In the genomic region with DNA sequence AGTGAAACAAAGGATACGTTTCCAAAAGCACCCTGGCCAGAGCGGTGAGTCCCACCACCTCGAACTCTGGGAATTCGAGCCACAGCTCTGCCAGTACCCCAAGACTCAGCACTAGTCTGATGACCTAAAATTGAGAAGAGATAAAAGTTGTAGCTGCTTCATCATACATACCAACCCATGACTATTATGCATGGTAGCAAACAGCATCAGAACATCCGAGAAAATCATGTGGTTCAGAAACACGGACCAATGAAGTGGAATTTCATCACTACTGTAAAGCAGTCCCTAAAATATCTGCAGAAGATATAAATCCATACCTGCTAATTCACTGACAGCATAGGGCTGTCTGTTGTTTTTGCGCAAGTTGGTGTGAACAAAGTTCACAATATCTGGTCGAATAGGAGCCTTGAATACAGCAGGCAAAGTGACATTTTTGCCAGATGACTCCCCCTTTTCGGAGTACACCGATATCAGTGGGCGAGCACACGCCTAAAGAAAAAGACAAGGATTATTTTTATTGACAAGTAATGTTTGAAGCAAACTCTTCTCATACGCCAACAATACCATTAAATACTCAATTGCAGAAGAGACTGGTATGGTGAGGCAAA, we compare ENCODE assay signal across 8 cellular contexts. TPM values are rescaled to one million over a fixed set of nuclear protein-coding genes. Genes with fewer than 3 reads are reported as not detected.
DNase-seq lines count a peak whose midpoint lies in the region; ATAC-seq, FAIRE-seq and TF ChIP-seq lines count a peak whose summit lies in the region.
"Not testable (repeated sequence)": the region's sequence is repeated elsewhere in the genome, so short reads cannot be mapped to it uniquely, and the experiment has no call there.

No MANE protein-coding gene starts in this region.

- H3K27me3 Mint-ChIP-seq in activated CD8-positive, alpha-beta T cell treated with anti-CD3 and anti-CD28 coated beads, Interleukin-2, amount 10 ng/mL, durations not matched to agents 7 days and 5 days (ENCODE audit: low read depth); central memory CD8-positive, alpha-beta T cell: not testable (repeated sequence)

- H3K27ac ChIP-seq in A673 (ENCODE audit: low read depth, low read length, poor library complexity, severe bottlenecking) (peak overlapping the region; percentile 93), OCI-LY3 (ENCODE audit: low read length) (peak overlapping the region; percentile 83), cardiac muscle cell (peak overlapping the region; percentile 21), skeletal muscle tissue (ENCODE audit: low read depth, low read length) (peak overlapping the region; percentile 95)
- not testable (repeated sequence) for H3K27ac ChIP-seq in mucosa of rectum (ENCODE audit: low read depth in 2 of 2, low read length in 2 of 2)

- not testable (repeated sequence) for TF ChIP-seq CTCF in A673 (conservative IDR thresholded peaks at IDR 0.05; ENCODE audit: low read depth, low read length); OCI-LY3 (IDR thresholded peaks at IDR 0.05; ENCODE audit: low read depth, low read length); cardiac muscle cell (IDR thresholded peaks at IDR 0.05; ENCODE audit: low read depth, low read length)

- H3K4me1 ChIP-seq in A673 (ENCODE audit: insufficient read depth, low read length, poor library complexity, severe bottlenecking) (peaks cover 12% of the 10 kb centered on the region), OCI-LY3 (ENCODE audit: low read length) (peaks cover 30% of the 10 kb centered on the region), cardiac muscle cell (ENCODE audit: low read depth) (peaks cover 13% of the 10 kb centered on the region), mucosa of rectum (ENCODE audit: control insufficient read depth in 2 of 2, insufficient read depth in 2 of 2, low read length in 2 of 2) (peaks cover 21 to 22% of the 10 kb centered on the region in 2 donors), skeletal muscle tissue (ENCODE audit: control insufficient read depth in 3 of 3, insufficient read depth in 3 of 3, low read length in 3 of 3) (peaks cover 19 to 28% (median 28%) of the 10 kb centered on the region in 3 donors)

- not testable (repeated sequence) for H3K27me3 ChIP-seq in A673 (replicated peaks; ENCODE audit: insufficient read depth, low read depth, low read length, poor library complexity); OCI-LY3 (ENCODE audit: low read depth, low read length); cardiac muscle cell; mucosa of rectum (ENCODE audit: control insufficient read depth in 2 of 2, insufficient read depth in 2 of 2, low read length in 2 of 2); skeletal muscle tissue (ENCODE audit: control insufficient read depth in 3 of 3, insufficient read depth in 3 of 3, low read length in 3 of 3)

- H3K36me3 ChIP-seq in A673 (ENCODE audit: insufficient read depth, low read length, poor library complexity, severe bottlenecking), result peaks cover 57% of the 10 kb centered on the region
- H3K36me3 ChIP-seq in OCI-LY3 (replicated peaks; ENCODE audit: low read depth, low read length), result peaks cover 60% of the 10 kb centered on the region
- peaks cover 51% of the 10 kb centered on the region for H3K36me3 ChIP-seq in cardiac muscle cell
- peaks cover 46 to 50% of the 10 kb centered on the region in 2 donors for H3K36me3 ChIP-seq in mucosa of rectum (ENCODE audit: control insufficient read depth in 2 of 2, insufficient read depth in 2 of 2, low read length in 2 of 2)
- H3K36me3 ChIP-seq in skeletal muscle tissue (ENCODE audit: control insufficient read depth in 3 of 3, insufficient read depth in 3 of 3, low read length in 3 of 3), result peaks cover 41 to 51% (median 48%) of the 10 kb centered on the region in 3 donors

- not testable (repeated sequence) for DNase-seq in A673 (ENCODE audit: low spot score); GM12891 (ENCODE audit: insufficient read length, low spot score); activated CD8-positive, alpha-beta T cell treated with anti-CD3 and anti-CD28 coated beads, Interleukin-2, amount 10 ng/mL, durations not matched to agents 7 days and 5 days; central memory CD8-positive, alpha-beta T cell (ENCODE audit: low spot score in 2 of 2); cardiac muscle cell (ENCODE audit: low read depth in 1 of 2, low spot score in 1 of 2)

- peak overlapping the region; percentile 99 for H3K9ac ChIP-seq in OCI-LY3 (ENCODE audit: low read length)
- H3K9ac ChIP-seq in mucosa of rectum (ENCODE audit: low read depth in 1 of 2, low read length in 2 of 2), result peak overlapping the region; percentile 98 to 99
- H3K9ac ChIP-seq in skeletal muscle tissue (ENCODE audit: low read depth in 1 of 3, low read length in 3 of 3), result peak overlapping the region in 2 of 3 donors; percentile 90 to 95

- H3K4me2 ChIP-seq in OCI-LY3 (ENCODE audit: low read length), result peak overlapping the region; percentile 94

- H3K79me2 ChIP-seq in OCI-LY3 (ENCODE audit: low read length), result peaks cover 69% of the 10 kb centered on the region

- ATAC-seq in activated CD8-positive, alpha-beta T cell treated with anti-CD3 and anti-CD28 coated beads, Interleukin-2, amount 10 ng/mL, durations not matched to agents 7 days and 5 days; central memory CD8-positive, alpha-beta T cell (replicated peaks; ENCODE audit: extremely low read depth, poor library complexity, severe bottlenecking): not testable (repeated sequence)

- CTCF ChIA-PET in A673 (lab: Charles Lee), result not testable (repeated sequence)
- CTCF ChIA-PET in activated CD8-positive, alpha-beta T cell treated with anti-CD3 and anti-CD28 coated beads, Interleukin-2, amount 10 ng/mL, durations not matched to agents 7 days and 5 days (lab: Charles Lee), result interaction anchor here (1.0 to 1.4 kb wide), 2 partner anchors 115 to 117 kb away, joined by 3 to 6 read pairs; no protein-coding TSS in a partner anchor

- TF ChIP-seq POLR2A in GM12891 (IDR thresholded peaks at IDR 0.05; ENCODE audit: low read depth, low read length), result 0 out of 2 replicates have a peak, but pooled peaks have one; percentile 6

- peaks cover 29% of the 10 kb centered on the region for H4K20me1 ChIP-seq in OCI-LY3 (ENCODE audit: insufficient read depth, low read length)

- H3K4me1 Mint-ChIP-seq in activated CD8-positive, alpha-beta T cell treated with anti-CD3 and anti-CD28 coated beads, Interleukin-2, amount 10 ng/mL, durations not matched to agents 7 days and 5 days (ENCODE audit: low read depth), result peaks cover 65% of the 10 kb centered on the region
- peaks cover 50% of the 10 kb centered on the region for H3K4me1 Mint-ChIP-seq in central memory CD8-positive, alpha-beta T cell

- H3K4me3 ChIP-seq in A673 (ENCODE audit: low read depth, low read length, poor library complexity, severe bottlenecking) (peak overlapping the region; percentile 72), OCI-LY3 (ENCODE audit: low read length) (peak overlapping the region; percentile 92), cardiac muscle cell (peak overlapping the region; percentile 93), mucosa of rectum (ENCODE audit: low read length in 2 of 2) (peak overlapping the region; percentile 100), skeletal muscle tissue (ENCODE audit: low read length in 3 of 3) (peak overlapping the region in 2 of 3 donors; percentile 98 to 100)

- H3K4me3 Mint-ChIP-seq in activated CD8-positive, alpha-beta T cell treated with anti-CD3 and anti-CD28 coated beads, Interleukin-2, amount 10 ng/mL, durations not matched to agents 7 days and 5 days, result peak overlapping the region; percentile 98
- peak overlapping the region; percentile 88 for H3K4me3 Mint-ChIP-seq in central memory CD8-positive, alpha-beta T cell

- not testable (repeated sequence) for H3K9me3 ChIP-seq in A673 (ENCODE audit: low read depth, low read length, poor library complexity, severe bottlenecking); OCI-LY3 (ENCODE audit: insufficient read depth, low read length); cardiac muscle cell (ENCODE audit: low read depth); mucosa of rectum (ENCODE audit: control insufficient read depth in 2 of 2, low read length in 2 of 2); skeletal muscle tissue (ENCODE audit: control insufficient read depth in 3 of 3, low read length in 3 of 3)

- H3K36me3 Mint-ChIP-seq in activated CD8-positive, alpha-beta T cell treated with anti-CD3 and anti-CD28 coated beads, Interleukin-2, amount 10 ng/mL, durations not matched to agents 7 days and 5 days (ENCODE audit: low read depth), result peaks cover 63% of the 10 kb centered on the region
- H3K36me3 Mint-ChIP-seq in central memory CD8-positive, alpha-beta T cell (ENCODE audit: insufficient read depth), result peaks cover 67% of the 10 kb centered on the region

- peak overlapping the region; percentile 99 for H3K27ac Mint-ChIP-seq in activated CD8-positive, alpha-beta T cell treated with anti-CD3 and anti-CD28 coated beads, Interleukin-2, amount 10 ng/mL, durations not matched to agents 7 days and 5 days
- peak overlapping the region; percentile 96 for H3K27ac Mint-ChIP-seq in central memory CD8-positive, alpha-beta T cell (ENCODE audit: low read depth)

- intact Hi-C loops in A673 (cut with micrococcal nuclease; ENCODE audit: unreplicated experiment), result not testable (repeated sequence)

- H2AFZ ChIP-seq in OCI-LY3 (ENCODE audit: low read depth, low read length), result not testable (repeated sequence)

- not testable (repeated sequence) for BruUV-seq in A673 (replicated peaks; lab: Mats Ljungman, UMichigan)

- not testable (repeated sequence) for FAIRE-seq in GM12891 (lab: Jason Lieb, UNC)

- POLR2A ChIA-PET in A673 (lab: Charles Lee; ENCODE audit: low non-redundant PET), result not testable (repeated sequence)
- POLR2A ChIA-PET in activated CD8-positive, alpha-beta T cell treated with anti-CD3 and anti-CD28 coated beads, Interleukin-2, amount 10 ng/mL, durations not matched to agents 7 days and 5 days (lab: Charles Lee), result interaction anchor here (1.2 to 2.6 kb wide), 3 partner anchors 116 to 148 kb away, joined by 5 to 21 read pairs (median 6); partner anchors contain the start of genes MAP2K1 and TIPIN

- not testable (repeated sequence) for H3K9me3 Mint-ChIP-seq in activated CD8-positive, alpha-beta T cell treated with anti-CD3 and anti-CD28 coated beads, Interleukin-2, amount 10 ng/mL, durations not matched to agents 7 days and 5 days (ENCODE audit: insufficient read depth); central memory CD8-positive, alpha-beta T cell

RNA-seq across cellular contexts. Expression of gene RPL4, which starts 1.5 kb away (rescaled TPM):
- total RNA-seq in A673 (2021), result 2,773 and 2,830 TPM in 2 replicates
- polyA plus RNA-seq in GM12891 (2012; ENCODE audit: low read depth, missing spikeins), result 6,764 TPM
- total RNA-seq in activated CD8-positive, alpha-beta T cell treated with anti-CD3 and anti-CD28 coated beads, Interleukin-2, amount 10 ng/mL, durations not matched to agents 7 days and 5 days, result 1,000 to 10,000 TPM; 2,498 to 2,528 TPM
- 3,878 and 4,535 TPM in 2 replicates for total RNA-seq in cardiac muscle cell
- polyA plus RNA-seq in cardiac muscle cell, result 833 and 906 TPM in 2 replicates
- 1,702 TPM for total RNA-seq in skeletal muscle tissue

RNA-seq across cellular contexts. Expression of gene ZWILCH, which starts 2.0 kb away (rescaled TPM):
- total RNA-seq in A673 (2021) (32.4 and 36.3 TPM in 2 replicates), cardiac muscle cell (7.5 and 9.5 TPM in 2 replicates), skeletal muscle tissue (14.1 TPM)
- polyA plus RNA-seq in GM12891 (2012; ENCODE audit: low read depth, missing spikeins), result 11.4 TPM
- 10 to 100 TPM; 37.2 to 44.8 TPM for total RNA-seq in activated CD8-positive, alpha-beta T cell treated with anti-CD3 and anti-CD28 coated beads, Interleukin-2, amount 10 ng/mL, durations not matched to agents 7 days and 5 days
- 15.7 and 22.0 TPM in 2 replicates for polyA plus RNA-seq in cardiac muscle cell

RNA-seq across cellular contexts. Expression of gene SNAPC5, which starts 5.6 kb away (rescaled TPM):
- 28.9 and 35.2 TPM in 2 replicates for total RNA-seq in A673 (2021)
- 29.6 TPM for polyA plus RNA-seq in GM12891 (2012; ENCODE audit: low read depth, missing spikeins)
- 10 to 100 TPM; 25.0 to 25.7 TPM for total RNA-seq in activated CD8-positive, alpha-beta T cell treated with anti-CD3 and anti-CD28 coated beads, Interleukin-2, amount 10 ng/mL, durations not matched to agents 7 days and 5 days
- 59.5 and 72.1 TPM in 2 replicates for total RNA-seq in cardiac muscle cell
- polyA plus RNA-seq in cardiac muscle cell, result 57.4 and 59.5 TPM in 2 replicates
- total RNA-seq in skeletal muscle tissue, result 17.2 TPM
